9 cellular contexts compared by ENCODE assay signal in the genomic region with DNA sequence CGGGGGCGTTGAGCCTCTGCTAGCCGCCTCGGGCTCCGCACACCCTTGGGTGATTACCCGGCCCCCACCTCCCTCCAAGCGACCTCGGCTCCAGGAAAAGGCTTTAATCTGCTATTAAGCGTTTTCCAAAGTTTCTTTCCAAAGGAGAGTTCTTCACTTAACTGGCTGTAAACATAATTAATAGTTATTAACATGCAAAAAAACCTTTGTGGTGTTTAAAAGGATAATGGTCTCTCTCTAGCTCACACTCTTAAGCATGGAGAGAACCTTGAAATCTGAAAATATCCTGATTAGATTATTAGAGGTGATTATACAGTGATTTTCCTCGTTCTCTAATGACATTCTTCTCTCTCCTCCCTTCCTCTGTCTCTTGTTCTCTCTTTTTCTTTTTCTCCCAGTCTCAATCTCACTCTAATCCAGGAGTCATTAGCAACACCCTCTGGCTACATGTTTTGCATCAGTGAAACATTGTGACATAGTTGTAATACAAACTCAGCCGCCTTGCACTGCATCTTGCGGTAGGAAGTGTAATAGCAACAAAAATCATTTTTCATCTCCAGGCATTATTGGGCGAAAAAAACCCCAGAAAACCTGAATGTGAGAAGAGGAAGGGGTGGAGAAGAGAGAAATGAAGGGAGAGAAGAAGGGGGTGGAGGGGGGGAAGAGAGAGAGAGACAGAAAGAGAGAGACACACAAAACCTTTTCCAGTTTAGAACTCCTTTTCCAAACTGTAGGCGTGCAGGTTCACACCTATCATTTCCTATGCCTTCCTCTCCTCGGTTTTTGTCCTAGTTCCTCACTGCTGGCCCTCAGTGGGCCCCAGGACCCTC. TPM values are rescaled to one million over a fixed set of nuclear protein-coding genes. Genes with fewer than 3 reads are reported as not detected.
DNase-seq lines count a peak whose midpoint lies in the region; ATAC-seq and TF ChIP-seq lines count a peak whose summit lies in the region.
"Had no signal": no experiment of that assay in that cellular context is flagged by ENCODE, and none has a peak within 500 bp of the region (broad histone marks: within the 10 kb centered on the region; RNA-seq: fewer than 3 reads in every experiment).

No MANE protein-coding gene starts in this region.

- intact Hi-C loops in A673 (cut with micrococcal nuclease; ENCODE audit: unreplicated experiment): loop anchor here (1.0 to 5.0 kb wide), 3 partner anchors 62 to 538 kb away; no protein-coding TSS in a partner anchor
- intact Hi-C loops in colonic mucosa (cut with DNase I): loop anchor here (5.0 to 10.0 kb wide), 2 partner anchors 882 to 1400 kb away; no protein-coding TSS in a partner anchor

- no peak overlapping the region for H2BK5ac ChIP-seq in mesenchymal stem cell (ENCODE audit: low read depth, low read length, poor library complexity, severe bottlenecking)

- peak overlapping the region; percentile 36 for H2AFZ ChIP-seq in mesenchymal stem cell (ENCODE audit: low read depth, low read length)

- H3K4me3 ChIP-seq in A673 (ENCODE audit: low read depth, low read length, poor library complexity, severe bottlenecking) (peak overlapping the region; percentile 65), MG63 (peak overlapping the region; percentile 51), colonic mucosa (peak overlapping the region; percentile 31), mesenchymal stem cell (ENCODE audit: insufficient read depth in 1 of 2, low read depth in 1 of 2, low read length in 2 of 2) (peak overlapping the region; percentile 67 to 81)

- BruUV-seq in A673 (replicated peaks; lab: Mats Ljungman, UMichigan): no TSS peak

- H2BK12ac ChIP-seq in mesenchymal stem cell (ENCODE audit: low read length in 2 of 2): peak overlapping the region; percentile 63 to 83

- peak overlapping the region; percentile 98 for H3K4me2 ChIP-seq in mesenchymal stem cell (ENCODE audit: low read length, poor library complexity, severe bottlenecking)

- no peaks in the 10 kb centered on the region for H3K9me3 ChIP-seq in A673 (ENCODE audit: low read depth, low read length, poor library complexity, severe bottlenecking)
- H3K9me3 ChIP-seq in MG63: no peaks in the 10 kb centered on the region
- no peaks in the 10 kb centered on the region for H3K9me3 ChIP-seq in colonic mucosa
- H3K9me3 ChIP-seq in mesenchymal stem cell (ENCODE audit: control insufficient read depth, low read length): no peaks in the 10 kb centered on the region

- H4K91ac ChIP-seq in mesenchymal stem cell (ENCODE audit: low read length): peak overlapping the region; percentile 98

- POLR2A ChIA-PET in A673 (lab: Charles Lee; ENCODE audit: low non-redundant PET): no interaction called here

- H3K4me1 ChIP-seq in A673 (ENCODE audit: insufficient read depth, low read length, poor library complexity, severe bottlenecking): peaks cover 72% of the 10 kb centered on the region
- H3K4me1 ChIP-seq in colonic mucosa: peaks cover 4% of the 10 kb centered on the region
- peaks cover 50% of the 10 kb centered on the region for H3K4me1 ChIP-seq in mesenchymal stem cell (ENCODE audit: control insufficient read depth, insufficient read depth, low read depth, low read length)

- H3K14ac ChIP-seq in mesenchymal stem cell (ENCODE audit: low read length in 2 of 2): peak overlapping the region in 1 of 2 experiments; percentile 35

- CTCF ChIA-PET in A673 (lab: Charles Lee): interaction anchor here (0.6 to 2.5 kb wide), 2 partner anchors 28 to 542 kb away, joined by 4 to 5 read pairs; no protein-coding TSS in a partner anchor

- peaks cover 13% of the 10 kb centered on the region for H3K79me1 ChIP-seq in mesenchymal stem cell (replicated peaks; ENCODE audit: low read length, poor library complexity, severe bottlenecking)

- H3K27me3 ChIP-seq in A673 (replicated peaks; ENCODE audit: insufficient read depth, low read depth, low read length, poor library complexity) (no peaks in the 10 kb centered on the region), MG63 (no peaks in the 10 kb centered on the region), colonic mucosa (peaks cover 36% of the 10 kb centered on the region), mesenchymal stem cell (ENCODE audit: control insufficient read depth in 1 of 2, insufficient read depth in 1 of 2, low read length in 2 of 2) (peaks cover 0 to 14% of the 10 kb centered on the region in 2 experiments)

- DNase-seq in A673 (ENCODE audit: low spot score): peak; percentile 87
- no peak for DNase-seq in MG63
- DNase-seq in colonic mucosa: no peak
- peak; percentile 92 for DNase-seq in mesenchymal stem cell
- no peak for DNase-seq in NCI-H2107 (lab: John Stamatoyannopoulos, UW)
- no peak for DNase-seq in NCI-H2029 treated with DMSO at 0.1 percent for 48 hours (lab: John Stamatoyannopoulos, UW)
- DNase-seq in activated gamma-delta T cell (lab: John Stamatoyannopoulos, UW): no peak

- H3K23ac ChIP-seq in mesenchymal stem cell (ENCODE audit: low read length in 2 of 2): peak overlapping the region in 1 of 2 experiments; percentile 34

- H3K9ac ChIP-seq in colonic mucosa (ENCODE audit: low read depth in 2 of 2, low read length in 2 of 2) (peak overlapping the region; percentile 29 to 62), mesenchymal stem cell (ENCODE audit: low read length) (peak overlapping the region; percentile 89)

- peak overlapping the region; percentile 94 to 96 for H3K18ac ChIP-seq in mesenchymal stem cell (ENCODE audit: low read depth in 1 of 2, low read length in 2 of 2)

- peak overlapping the region; percentile 96 for H2BK15ac ChIP-seq in mesenchymal stem cell (ENCODE audit: low read depth, poor library complexity, severe bottlenecking)

- ATAC-seq in GM21723 (IDR thresholded peaks at IDR 0.05; ENCODE audit: unreplicated experiment): no peak

- peak overlapping the region; percentile 31 for H2AK5ac ChIP-seq in mesenchymal stem cell (ENCODE audit: low read length, severe bottlenecking)

- peak overlapping the region; percentile 96 for H4K8ac ChIP-seq in mesenchymal stem cell (ENCODE audit: low read length)

- H2BK120ac ChIP-seq in mesenchymal stem cell (ENCODE audit: low read depth, low read length): peak overlapping the region; percentile 90

- H3K4ac ChIP-seq in mesenchymal stem cell (ENCODE audit: low read depth in 1 of 2, low read length in 2 of 2): peak overlapping the region; percentile 77 to 98

- TF ChIP-seq CTCF in A673 (conservative IDR thresholded peaks at IDR 0.05; ENCODE audit: low read depth, low read length) (peak; percentile 55), colonic mucosa (IDR thresholded peaks at IDR 0.05) (no peak)

- WGBS in mesenchymal stem cell: 15% methylated on average over 9 of the region's 15 CpGs

- H3K36me3 ChIP-seq in A673 (ENCODE audit: insufficient read depth, low read length, poor library complexity, severe bottlenecking) (no peaks in the 10 kb centered on the region), MG63 (peaks cover 3% of the 10 kb centered on the region), colonic mucosa (no peaks in the 10 kb centered on the region), mesenchymal stem cell (ENCODE audit: control insufficient read depth in 1 of 2, insufficient read depth in 2 of 2, low read depth in 1 of 2, low read length in 2 of 2) (peaks cover 13 to 16% of the 10 kb centered on the region in 2 experiments)

- H3K27ac ChIP-seq in A673 (ENCODE audit: low read depth, low read length, poor library complexity, severe bottlenecking) (peak overlapping the region; percentile 93), colonic mucosa (peak overlapping the region; percentile 63), mesenchymal stem cell (ENCODE audit: low read length, poor library complexity, severe bottlenecking) (peak overlapping the region; percentile 78)
- H3K27ac ChIP-seq: epithelial cell of prostate had no signal

RNA-seq across cellular contexts. Expression of a gene that starts 24.4 kb away (rescaled TPM):
- total RNA-seq in A673 (2021) (106 and 138 TPM in 2 replicates), colonic mucosa (10 to 100 TPM; 25.7 to 35.0 TPM)
- 1.3 and 1.9 TPM in 2 replicates for total RNA-seq in MG63 (2014; rRNA removed; shearing (Covaris generic); ENCODE audit: low replicate concordance)
- polyA plus RNA-seq in mesenchymal stem cell (2013, experiment 1 of 2): 117 TPM
- polyA plus RNA-seq in mesenchymal stem cell (2013, experiment 2 of 2): 115 TPM

Comparison
In these comparisons a context has a peak if more than half of its experiments do, and no peak if none do; other contexts are left out.
1. DNase-seq: peak in A673 (single experiment) and mesenchymal stem cell (single experiment); none in MG63 (single experiment), colonic mucosa (single experiment), NCI-H2107 (single experiment), NCI-H2029 treated with DMSO at 0.1 percent for 48 hours (single experiment) and activated gamma-delta T cell (single experiment).
2. Peak in every context shown above with its lines, with median percentiles within 50 percentile points of each other: H3K27ac ChIP-seq and H3K4me3 ChIP-seq.